26 cellular contexts compared by ENCODE assay signal in genomic region chr10:35934637-35934995, GRCh38.
DNase-seq lines count a peak whose midpoint lies in the region; ATAC-seq and TF ChIP-seq lines count a peak whose summit lies in the region.
"Had no signal": no experiment of that assay in that cellular context is flagged by ENCODE, and none has a peak within 500 bp of the region (broad histone marks: within the 10 kb centered on the region; RNA-seq: fewer than 3 reads in every experiment).

No MANE protein-coding gene starts in this region.

- peaks cover 17% of the 10 kb centered on the region for H3K27me3 Mint-ChIP-seq in endodermal cell (ENCODE audit: insufficient read depth)
- no peaks in the 10 kb centered on the region for H3K27me3 Mint-ChIP-seq in activated CD4-positive, alpha-beta memory T cell treated with anti-CD3 and anti-CD28 coated beads, Interleukin-2, amount 10 ng/mL, durations not matched to agents 7 days and 5 days
- H3K27me3 Mint-ChIP-seq: activated CD4-positive, alpha-beta memory T cell treated with anti-CD3 and anti-CD28 coated beads for 36 hours; activated naive CD8-positive, alpha-beta T cell treated with anti-CD3 and anti-CD28 coated beads for 36 hours had no signal

- no peak for TF ChIP-seq CTCF in endodermal cell (conservative IDR thresholded peaks at IDR 0.05)

- peak overlapping the region; percentile 30 for H3K27ac ChIP-seq in endodermal cell (ENCODE audit: low read depth, low read length)
- H3K27ac ChIP-seq: GM23248, PC-9 had no signal

- H3K4me3 Mint-ChIP-seq in endodermal cell: no peak overlapping the region
- H3K4me3 Mint-ChIP-seq in activated CD4-positive, alpha-beta memory T cell treated with anti-CD3 and anti-CD28 coated beads, Interleukin-2, amount 10 ng/mL, durations not matched to agents 7 days and 5 days: no peak overlapping the region
- H3K4me3 Mint-ChIP-seq: activated CD4-positive, alpha-beta memory T cell treated with anti-CD3 and anti-CD28 coated beads for 36 hours; activated naive CD8-positive, alpha-beta T cell treated with anti-CD3 and anti-CD28 coated beads for 36 hours; CD8-positive, alpha-beta T cell had no signal

- H3K27me3 ChIP-seq in endodermal cell (ENCODE audit: control insufficient read depth, insufficient read depth, low read length, poor library complexity, severe bottlenecking): no peaks in the 10 kb centered on the region

- WGBS in endodermal cell (ENCODE audit: insufficient coverage in 1 of 2, insufficient read length in 1 of 2), 2 experiments: 95% methylated on average over 5 of the region's 5 CpGs; no CpG with 5 or more reads in 1 of the 2 experiments

- H3K9me3 ChIP-seq in endodermal cell (ENCODE audit: control insufficient read depth, low read length): no peaks in the 10 kb centered on the region

- POLR2A ChIA-PET in activated CD4-positive, alpha-beta memory T cell treated with anti-CD3 and anti-CD28 coated beads, Interleukin-2, amount 10 ng/mL, durations not matched to agents 7 days and 5 days (lab: Charles Lee): no interaction called here

- no peak overlapping the region for H3K4me3 ChIP-seq in endodermal cell (ENCODE audit: low read length)
- H3K4me3 ChIP-seq: GM23248, PC-9 had no signal

- CTCF ChIA-PET in activated CD4-positive, alpha-beta memory T cell treated with anti-CD3 and anti-CD28 coated beads, Interleukin-2, amount 10 ng/mL, durations not matched to agents 7 days and 5 days (lab: Charles Lee): no interaction called here

- peaks cover 20% of the 10 kb centered on the region for H3K4me1 Mint-ChIP-seq in endodermal cell
- H3K4me1 Mint-ChIP-seq in activated CD4-positive, alpha-beta memory T cell treated with anti-CD3 and anti-CD28 coated beads, Interleukin-2, amount 10 ng/mL, durations not matched to agents 7 days and 5 days: no peaks in the 10 kb centered on the region
- H3K4me1 Mint-ChIP-seq: activated naive CD8-positive, alpha-beta T cell treated with anti-CD3 and anti-CD28 coated beads for 36 hours had no signal

- H3K36me3 Mint-ChIP-seq in endodermal cell (ENCODE audit: low read depth): no peaks in the 10 kb centered on the region
- H3K36me3 Mint-ChIP-seq in activated CD4-positive, alpha-beta memory T cell treated with anti-CD3 and anti-CD28 coated beads, Interleukin-2, amount 10 ng/mL, durations not matched to agents 7 days and 5 days (ENCODE audit: low read depth): no peaks in the 10 kb centered on the region
- H3K36me3 Mint-ChIP-seq: activated CD4-positive, alpha-beta memory T cell treated with anti-CD3 and anti-CD28 coated beads for 36 hours; activated naive CD8-positive, alpha-beta T cell treated with anti-CD3 and anti-CD28 coated beads for 36 hours; CD8-positive, alpha-beta T cell had no signal

- H3K9me3 Mint-ChIP-seq in endodermal cell: no peaks in the 10 kb centered on the region
- H3K9me3 Mint-ChIP-seq in activated CD4-positive, alpha-beta memory T cell treated with anti-CD3 and anti-CD28 coated beads, Interleukin-2, amount 10 ng/mL, durations not matched to agents 7 days and 5 days: peaks cover 8% of the 10 kb centered on the region
- H3K9me3 Mint-ChIP-seq: activated CD4-positive, alpha-beta memory T cell treated with anti-CD3 and anti-CD28 coated beads for 36 hours; activated naive CD8-positive, alpha-beta T cell treated with anti-CD3 and anti-CD28 coated beads for 36 hours had no signal

- DNase-seq in NCI-H2196 (lab: John Stamatoyannopoulos, UW; ENCODE audit: unreplicated experiment): peak; percentile 10
- DNase-seq in NCI-H2196 treated with DMSO at 0.1 percent for 48 hours (lab: John Stamatoyannopoulos, UW; ENCODE audit: unreplicated experiment): no peak
- DNase-seq in NCI-H446 treated with DMSO at 0.1 percent for 48 hours (lab: John Stamatoyannopoulos, UW): peak; percentile 72
- no peak for DNase-seq in endodermal cell
- DNase-seq in NCI-H2227 treated with DMSO at 0.1 percent for 48 hours (lab: John Stamatoyannopoulos, UW): no peak
- no peak for DNase-seq in pons (ENCODE audit: low spot score)
- DNase-seq in activated CD4-positive, alpha-beta memory T cell treated with anti-CD3 and anti-CD28 coated beads, Interleukin-2, amount 10 ng/mL, durations not matched to agents 7 days and 5 days: no peak
- DNase-seq: activated CD4-positive, alpha-beta memory T cell treated with anti-CD3 and anti-CD28 coated beads for 36 hours; activated naive CD8-positive, alpha-beta T cell treated with anti-CD3 and anti-CD28 coated beads for 36 hours; AML-193; CD8-positive, alpha-beta T cell; cerebellar nuclear complex; GDM1; GM23248; head of caudate nucleus; KG1; left cardiac atrium; NCI-H2029; NK-92 treated with Interleukin-12 subunit alpha and Interleukin-12 subunit beta, amount 100 ng/mL, for 24 hours; nucleus accumbens; PC-9; SHP77 treated with DMSO at 0.1 percent for 48 hours; small intestine; stimulated activated CD4-positive, alpha-beta T cell treated with anti-CD3 and anti-CD28 coated beads, Interleukin-1b, Interleukin-23, amount 100 ng/mL, for 48 hours; trophoblast cell had no signal

- H3K27ac Mint-ChIP-seq in endodermal cell: no peak overlapping the region
- H3K27ac Mint-ChIP-seq in activated CD4-positive, alpha-beta memory T cell treated with anti-CD3 and anti-CD28 coated beads, Interleukin-2, amount 10 ng/mL, durations not matched to agents 7 days and 5 days: no peak overlapping the region
- H3K27ac Mint-ChIP-seq: activated CD4-positive, alpha-beta memory T cell treated with anti-CD3 and anti-CD28 coated beads for 36 hours; activated naive CD8-positive, alpha-beta T cell treated with anti-CD3 and anti-CD28 coated beads for 36 hours; CD8-positive, alpha-beta T cell had no signal

- no peaks in the 10 kb centered on the region for H3K36me3 ChIP-seq in endodermal cell (ENCODE audit: control insufficient read depth, insufficient read depth, low read length)

- no peaks in the 10 kb centered on the region for H3K4me1 ChIP-seq in endodermal cell (ENCODE audit: control insufficient read depth, insufficient read depth, low read length)

- no peak for ATAC-seq in HG03108 (IDR thresholded peaks at IDR 0.05; ENCODE audit: unreplicated experiment)
- ATAC-seq: CD8-positive, alpha-beta T cell had no signal

- H3K9ac ChIP-seq in endodermal cell (ENCODE audit: extremely low read depth, low read length, poor library complexity, severe bottlenecking): no peak overlapping the region
- H3K9ac ChIP-seq: GM23248 had no signal

Comparison
In these comparisons a context has a peak if more than half of its experiments do, and no peak if none do; other contexts are left out.
1. DNase-seq: peak in NCI-H2196 (single experiment) and NCI-H446 treated with DMSO at 0.1 percent for 48 hours (single experiment); none in NCI-H2196 treated with DMSO at 0.1 percent for 48 hours (single experiment), endodermal cell (single experiment), NCI-H2227 treated with DMSO at 0.1 percent for 48 hours (single experiment), pons (single experiment) and activated CD4-positive, alpha-beta memory T cell treated with anti-CD3 and anti-CD28 coated beads, Interleukin-2, amount 10 ng/mL, durations not matched to agents 7 days and 5 days (single experiment).